15 cellular contexts compared by ENCODE assay signal in the genomic region with DNA sequence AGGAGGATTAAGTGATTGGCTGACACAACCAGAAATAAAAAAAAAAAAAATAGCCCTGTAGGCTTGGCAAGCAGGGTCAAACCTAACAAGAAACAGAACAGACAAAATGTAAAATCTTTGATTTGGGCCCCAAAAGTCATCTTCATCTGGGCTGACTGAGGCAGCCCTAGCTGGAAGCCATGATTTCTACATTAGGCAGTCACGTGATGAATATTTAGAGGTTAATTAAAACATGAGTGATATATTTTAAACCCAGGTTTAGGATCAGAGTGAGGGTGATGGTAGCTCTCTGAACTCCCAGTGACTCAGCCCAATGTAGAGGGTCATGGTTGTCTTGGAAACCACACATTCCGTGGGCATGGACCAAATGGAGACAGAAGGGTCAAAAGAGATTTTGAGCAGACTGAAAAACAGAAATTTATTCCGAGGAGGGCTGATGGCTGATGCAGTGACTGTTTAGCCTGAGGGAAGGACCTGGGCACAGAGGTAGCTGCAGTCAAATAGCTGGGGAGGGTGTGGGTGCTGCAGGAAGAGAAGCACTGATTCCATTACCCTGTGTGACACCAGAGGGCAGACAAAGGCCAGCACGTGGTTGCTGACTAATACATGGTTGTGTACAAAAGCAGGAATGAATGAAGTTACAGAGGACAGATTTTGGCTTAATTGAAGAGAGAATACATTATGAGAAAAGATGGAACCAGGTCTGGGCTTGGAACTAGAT.
A peak's percentile ranks its signal among the peaks of the same experiment; 100 is the strongest.
DNase-seq lines count a peak whose midpoint lies in the region; ATAC-seq and TF ChIP-seq lines count a peak whose summit lies in the region.
"Had no signal": no experiment of that assay in that cellular context is flagged by ENCODE, and none has a peak within 500 bp of the region (broad histone marks: within the 10 kb centered on the region; RNA-seq: fewer than 3 reads in every experiment).

No MANE protein-coding gene starts in this region.

- no peak overlapping the region for H2BK120ac ChIP-seq in mesenchymal stem cell (ENCODE audit: low read depth, low read length)

- H3K36me3 ChIP-seq in BLaER1, result no peaks in the 10 kb centered on the region
- no peaks in the 10 kb centered on the region for H3K36me3 ChIP-seq in mesenchymal stem cell (ENCODE audit: control insufficient read depth in 1 of 2, insufficient read depth in 2 of 2, low read depth in 1 of 2, low read length in 2 of 2)

- H3K4me3 ChIP-seq in BLaER1 (no peak overlapping the region), mesenchymal stem cell (ENCODE audit: insufficient read depth in 1 of 2, low read depth in 1 of 2, low read length in 2 of 2) (no peak overlapping the region)

- peaks cover 19% of the 10 kb centered on the region for H3K4me1 ChIP-seq in BLaER1
- no peaks in the 10 kb centered on the region for H3K4me1 ChIP-seq in mesenchymal stem cell (ENCODE audit: control insufficient read depth, insufficient read depth, low read depth, low read length)

- no peak overlapping the region for H3K23ac ChIP-seq in mesenchymal stem cell (ENCODE audit: low read length in 2 of 2)

- H3K9ac ChIP-seq in BLaER1 (no peak overlapping the region), mesenchymal stem cell (ENCODE audit: low read length) (no peak overlapping the region)

- DNase-seq in NCI-H748 (lab: John Stamatoyannopoulos, UW; ENCODE audit: unreplicated experiment) (peak; percentile 74), epithelial cell of prostate (ENCODE audit: low read depth, low spot score) (peak; percentile 14), EL (no peak), mesenchymal stem cell (no peak), NCI-H2081 (lab: John Stamatoyannopoulos, UW) (no peak)
- DNase-seq: activated naive CD8-positive, alpha-beta T cell treated with anti-CD3 and anti-CD28 coated beads for 36 hours; activated T-cell treated with anti-CD3 and anti-CD28 coated beads, Interleukin-2, amount 50 U/mL, for 4 hours; cortex of kidney; NCI-H1092; nucleus accumbens; stimulated activated CD4-positive, alpha-beta T cell treated with anti-CD3 and anti-CD28 coated beads, Interleukin-4, amount 100 ng/mL, for 24 hours; stimulated activated CD8-positive, alpha-beta memory T cell treated with anti-CD3 and anti-CD28 coated beads, Interleukin-4, amount 100 ng/mL, for 48 hours had no signal

- H2AFZ ChIP-seq in mesenchymal stem cell (ENCODE audit: low read depth, low read length), result no peak overlapping the region

- no peak for ATAC-seq in GM21381 (IDR thresholded peaks at IDR 0.05; ENCODE audit: unreplicated experiment)
- ATAC-seq: activated T-cell treated with anti-CD3 and anti-CD28 coated beads, Interleukin-2, amount 50 U/mL, for 4 hours had no signal

- peak; percentile 29; the same call in 1 of the 3 replicates for TF ChIP-seq CTCF in GM12872 (IDR thresholded peaks at IDR 0.05; ENCODE audit: insufficient read depth, low read depth, low read length)

- no peak overlapping the region for H2BK5ac ChIP-seq in mesenchymal stem cell (ENCODE audit: low read depth, low read length, poor library complexity, severe bottlenecking)

- no peak overlapping the region for H4K91ac ChIP-seq in mesenchymal stem cell (ENCODE audit: low read length)

- H3K9me3 ChIP-seq in BLaER1 (no peaks in the 10 kb centered on the region), mesenchymal stem cell (ENCODE audit: control insufficient read depth, low read length) (no peaks in the 10 kb centered on the region)

- H3K27ac ChIP-seq in BLaER1 (no peak overlapping the region), epithelial cell of prostate (no peak overlapping the region), mesenchymal stem cell (ENCODE audit: low read length, poor library complexity, severe bottlenecking) (no peak overlapping the region)

- peak overlapping the region; percentile 76 for H3K4me2 ChIP-seq in BLaER1
- H3K4me2 ChIP-seq in mesenchymal stem cell (ENCODE audit: low read length, poor library complexity, severe bottlenecking), result no peak overlapping the region

- no peak overlapping the region for H2AK5ac ChIP-seq in mesenchymal stem cell (ENCODE audit: low read length, severe bottlenecking)

- no peak overlapping the region for H3K18ac ChIP-seq in mesenchymal stem cell (ENCODE audit: low read depth in 1 of 2, low read length in 2 of 2)

- no peaks in the 10 kb centered on the region for H3K27me3 ChIP-seq in BLaER1
- H3K27me3 ChIP-seq in mesenchymal stem cell (ENCODE audit: control insufficient read depth in 1 of 2, insufficient read depth in 1 of 2, low read length in 2 of 2), result no peaks in the 10 kb centered on the region

- no peak overlapping the region for H2BK15ac ChIP-seq in mesenchymal stem cell (ENCODE audit: low read depth, poor library complexity, severe bottlenecking)

- WGBS in mesenchymal stem cell, result 36% methylated on average over 4 of the region's 4 CpGs

- H4K8ac ChIP-seq in mesenchymal stem cell (ENCODE audit: low read length), result no peak overlapping the region

- H3K4ac ChIP-seq in mesenchymal stem cell (ENCODE audit: low read depth in 1 of 2, low read length in 2 of 2), result no peak overlapping the region

- H3K79me1 ChIP-seq in mesenchymal stem cell (replicated peaks; ENCODE audit: low read length, poor library complexity, severe bottlenecking), result no peaks in the 10 kb centered on the region

- no peak overlapping the region for H3K14ac ChIP-seq in mesenchymal stem cell (ENCODE audit: low read length in 2 of 2)

- no peak overlapping the region for H2BK12ac ChIP-seq in mesenchymal stem cell (ENCODE audit: low read length in 2 of 2)

- H4K20me1 ChIP-seq in BLaER1, result no peaks in the 10 kb centered on the region

Comparison
In these comparisons a context has a peak if more than half of its experiments do, and no peak if none do; other contexts are left out.
1. DNase-seq: peak in NCI-H748 (single experiment) and epithelial cell of prostate (single experiment); none in EL (single experiment), mesenchymal stem cell (single experiment) and NCI-H2081 (0 of 2).